31 cellular contexts compared by ENCODE assay signal in genomic region chrX:15563056-15563455, GRCh38. TPM values are rescaled to one million over a fixed set of nuclear protein-coding genes. Genes with fewer than 3 reads are reported as not detected.
"Had no signal": no experiment of that assay in that cellular context is flagged by ENCODE, and none has a peak within 500 bp of the region (broad histone marks: within the 10 kb centered on the region; RNA-seq: fewer than 3 reads in every experiment).

No MANE protein-coding gene starts in this region.

- DNase-seq: dorsolateral prefrontal cortex; effector CD4-positive, alpha-beta T cell; esophagus squamous epithelium; foreskin melanocyte; glutamatergic neuron; heart right ventricle; hypothalamus; immature natural killer cell; islet precursor cell; kidney glomerular epithelial cell; mesenchymal stem cell; naive thymus-derived CD8-positive, alpha-beta T cell; nephron progenitor cell; occipital lobe; ovary; posterior cingulate gyrus; psoas muscle; right cardiac atrium; sigmoid colon; stimulated activated CD4-positive, alpha-beta T cell treated with anti-CD3 and anti-CD28 coated beads, Interleukin-15, amount 100 ng/mL, for 24 hours; stimulated activated CD4-positive, alpha-beta T cell treated with anti-CD3 and anti-CD28 coated beads, Interleukin-2, amount 100 ng/mL, for 48 hours; stimulated activated naive B cell treated with anti-CD40 and anti-IgM and Interleukin-4, amounts not matched to agents 10 μg/mL and 1 μg/mL and 100 μg/mL, for 72 hours; upper lobe of right lung; uterus had no signal

- H3K9me3 ChIP-seq: esophagus squamous epithelium, heart right ventricle, ovary, psoas muscle, sigmoid colon, thoracic aorta, tibial nerve, upper lobe of right lung, uterus had no signal

- H3K36me3 ChIP-seq: esophagus squamous epithelium, heart right ventricle, ovary, sigmoid colon, thoracic aorta, tibial nerve, upper lobe of right lung, uterus had no signal

- H3K27ac ChIP-seq: dorsolateral prefrontal cortex, heart right ventricle, ovary, psoas muscle, sigmoid colon, thoracic aorta, tibial nerve, upper lobe of right lung, uterus had no signal

- H3K27me3 ChIP-seq: esophagus squamous epithelium, ovary, sigmoid colon, upper lobe of right lung, uterus had no signal

- H3K27ac Mint-ChIP-seq: immature natural killer cell; mesothelial cell of epicardium; naive thymus-derived CD8-positive, alpha-beta T cell; nephron progenitor cell; stimulated activated naive B cell treated with anti-CD40 and anti-IgM and Interleukin-4, amounts not matched to agents 10 μg/mL and 1 μg/mL and 100 μg/mL, for 72 hours; stimulated activated naive CD8-positive, alpha-beta T cell treated with anti-CD3 and anti-CD28 coated beads, Interleukin-15, Interleukin-2, amounts not matched to agents 100 ng/mL and 50 ng/mL, for 24 hours had no signal

- H3K4me1 Mint-ChIP-seq: immature natural killer cell; naive thymus-derived CD8-positive, alpha-beta T cell; stimulated activated naive B cell treated with anti-CD40 and anti-IgM and Interleukin-4, amounts not matched to agents 10 μg/mL and 1 μg/mL and 100 μg/mL, for 72 hours had no signal

- ATAC-seq: heart right ventricle; naive thymus-derived CD8-positive, alpha-beta T cell; psoas muscle; stimulated activated naive B cell treated with anti-CD40 and anti-IgM and Interleukin-4, amounts not matched to agents 10 μg/mL and 1 μg/mL and 100 μg/mL, for 72 hours; upper lobe of right lung had no signal

- H3K4me3 Mint-ChIP-seq: immature natural killer cell; mesothelial cell of epicardium; naive thymus-derived CD8-positive, alpha-beta T cell; nephron progenitor cell; stimulated activated naive B cell treated with anti-CD40 and anti-IgM and Interleukin-4, amounts not matched to agents 10 μg/mL and 1 μg/mL and 100 μg/mL, for 72 hours; stimulated activated naive CD8-positive, alpha-beta T cell treated with anti-CD3 and anti-CD28 coated beads, Interleukin-15, Interleukin-2, amounts not matched to agents 100 ng/mL and 50 ng/mL, for 24 hours had no signal

- H3K4me3 ChIP-seq: dorsolateral prefrontal cortex, esophagus squamous epithelium, heart right ventricle, lung, ovary, psoas muscle, sigmoid colon, thoracic aorta, tibial nerve, upper lobe of right lung, uterus had no signal

- H3K9me3 Mint-ChIP-seq: mesothelial cell of epicardium; naive thymus-derived CD8-positive, alpha-beta T cell; nephron progenitor cell; stimulated activated naive B cell treated with anti-CD40 and anti-IgM and Interleukin-4, amounts not matched to agents 10 μg/mL and 1 μg/mL and 100 μg/mL, for 72 hours; stimulated activated naive CD8-positive, alpha-beta T cell treated with anti-CD3 and anti-CD28 coated beads, Interleukin-15, Interleukin-2, amounts not matched to agents 100 ng/mL and 50 ng/mL, for 24 hours had no signal

- H3K36me3 Mint-ChIP-seq: immature natural killer cell; mesothelial cell of epicardium; naive thymus-derived CD8-positive, alpha-beta T cell; stimulated activated naive B cell treated with anti-CD40 and anti-IgM and Interleukin-4, amounts not matched to agents 10 μg/mL and 1 μg/mL and 100 μg/mL, for 72 hours had no signal

- H3K4me1 ChIP-seq: psoas muscle, sigmoid colon, tibial nerve, upper lobe of right lung, uterus had no signal

RNA-seq across cellular contexts. Expression of gene ACE2, which starts 37.7 kb away (rescaled TPM):
- total RNA-seq: myocyte; naive thymus-derived CD8-positive, alpha-beta T cell; occipital lobe; skeletal muscle tissue had no signal
- polyA plus RNA-seq: immature natural killer cell; naive thymus-derived CD8-positive, alpha-beta T cell had no signal
